9 cellular contexts compared by ENCODE assay signal in the genomic region with DNA sequence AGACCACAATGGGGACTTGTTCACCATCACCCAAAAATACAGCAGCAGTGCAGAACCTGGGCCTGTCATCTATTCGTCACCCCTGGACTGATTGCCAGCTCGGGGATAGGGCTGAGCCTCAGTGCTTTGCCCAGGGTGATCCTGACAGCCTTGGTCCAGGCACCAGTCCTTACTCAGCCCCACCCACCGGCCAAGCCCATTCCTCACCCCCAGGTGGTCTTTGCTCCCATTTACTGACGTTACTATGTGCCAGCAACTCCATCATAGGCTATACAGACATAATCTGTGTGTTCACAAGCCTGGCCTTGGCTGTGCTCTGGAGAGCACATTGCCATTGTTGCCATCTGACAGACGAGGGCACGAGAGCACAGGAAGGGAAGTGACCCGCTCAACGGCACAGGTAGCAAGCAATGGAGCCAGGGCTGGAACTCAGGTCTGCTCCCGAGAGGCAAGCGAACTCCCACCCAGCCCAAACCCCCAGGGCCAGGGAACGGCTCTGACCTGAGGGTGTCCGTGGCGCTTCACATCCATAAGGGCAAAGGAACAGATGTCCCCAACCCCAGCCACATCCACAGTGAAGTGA. TPM values are rescaled to one million over a fixed set of nuclear protein-coding genes. Genes with fewer than 3 reads are reported as not detected.
DNase-seq lines count a peak whose midpoint lies in the region; ATAC-seq and TF ChIP-seq lines count a peak whose summit lies in the region.
"Had no signal": no experiment of that assay in that cellular context is flagged by ENCODE, and none has a peak within 500 bp of the region (broad histone marks: within the 10 kb centered on the region; RNA-seq: fewer than 3 reads in every experiment).

No MANE protein-coding gene starts in this region.

- peak overlapping the region; percentile 57 for H3K4me2 ChIP-seq in OCI-LY1 (ENCODE audit: low read length)

- no peak overlapping the region for H3K27ac ChIP-seq in OCI-LY1 (ENCODE audit: low read depth, low read length, poor library complexity, severe bottlenecking)
- peak overlapping the region; percentile 10 for H3K27ac ChIP-seq in effector memory CD4-positive, alpha-beta T cell (ENCODE audit: insufficient read depth, low read length, poor library complexity, severe bottlenecking)
- H3K27ac ChIP-seq: left lung had no signal

- no peaks in the 10 kb centered on the region for H3K36me3 ChIP-seq in OCI-LY1 (ENCODE audit: insufficient read depth, low read length)
- no peaks in the 10 kb centered on the region for H3K36me3 ChIP-seq in effector memory CD4-positive, alpha-beta T cell (ENCODE audit: control insufficient read depth, insufficient read depth, low read length)
- H3K36me3 ChIP-seq: left lung had no signal

- H3K27me3 ChIP-seq in OCI-LY1 (ENCODE audit: insufficient read depth, low read length) = peaks cover 7% of the 10 kb centered on the region; the same call in 1 of the 2 replicates
- H3K27me3 ChIP-seq in effector memory CD4-positive, alpha-beta T cell (replicated peaks; ENCODE audit: control insufficient read depth, insufficient read depth, low read length, poor library complexity, severe bottlenecking) = peaks cover 2% of the 10 kb centered on the region

- DNase-seq in activated naive CD4-positive, alpha-beta T cell treated with anti-CD3 and anti-CD28 coated beads for 36 hours = no peak
- DNase-seq in activated naive CD4-positive, alpha-beta T cell treated with Interleukin-2 at 50 U/mL for 16 hours = no peak
- DNase-seq in effector memory CD4-positive, alpha-beta T cell = no peak
- DNase-seq in NOMO-1 (lab: John Stamatoyannopoulos, UW; ENCODE audit: unreplicated experiment in 2 of 2) (no peak), AML-193 (lab: John Stamatoyannopoulos, UW) (no peak), cortex of kidney (lab: John Stamatoyannopoulos, UW) (no peak)

- CTCF ChIA-PET in activated naive CD4-positive, alpha-beta T cell treated with anti-CD3 and anti-CD28 coated beads for 36 hours (lab: Charles Lee) = interaction anchor here (0.6 to 4.3 kb wide), 13 partner anchors 7 to 1870 kb away, joined by 3 to 32 read pairs (median 5); no protein-coding TSS in a partner anchor

- no peaks in the 10 kb centered on the region for H3K9me2 ChIP-seq in OCI-LY1 (ENCODE audit: low read depth, low read length)

- H3K9ac ChIP-seq in OCI-LY1 (ENCODE audit: low read length) = peak overlapping the region; percentile 8; the same call in 1 of the 2 replicates

- no peak for ATAC-seq in stimulated activated memory B cell treated with anti-CD40 and anti-IgM and Interleukin-4, amounts not matched to agents 10 μg/mL and 1 μg/mL and 100 μg/mL, for 72 hours

- H3K36me3 Mint-ChIP-seq in activated naive CD4-positive, alpha-beta T cell treated with anti-CD3 and anti-CD28 coated beads for 36 hours (ENCODE audit: low read depth) = no peaks in the 10 kb centered on the region
- H3K36me3 Mint-ChIP-seq in stimulated activated memory B cell treated with anti-CD40 and anti-IgM and Interleukin-4, amounts not matched to agents 10 μg/mL and 1 μg/mL and 100 μg/mL, for 72 hours = no peaks in the 10 kb centered on the region

- intact Hi-C loops in activated naive CD4-positive, alpha-beta T cell treated with anti-CD3 and anti-CD28 coated beads for 36 hours (cut with micrococcal nuclease) = loop anchor here (2.0 kb wide), 1 partner anchor 55 kb away; no protein-coding TSS in a partner anchor

- no peaks in the 10 kb centered on the region for H4K20me1 ChIP-seq in OCI-LY1 (ENCODE audit: insufficient read depth, low read length)

- H3K27ac Mint-ChIP-seq in activated naive CD4-positive, alpha-beta T cell treated with anti-CD3 and anti-CD28 coated beads for 36 hours = no peak overlapping the region
- H3K27ac Mint-ChIP-seq in stimulated activated memory B cell treated with anti-CD40 and anti-IgM and Interleukin-4, amounts not matched to agents 10 μg/mL and 1 μg/mL and 100 μg/mL, for 72 hours = peak overlapping the region; percentile 36

- H3F3A ChIP-seq in OCI-LY1 (ENCODE audit: insufficient read depth, low read length) = no peaks in the 10 kb centered on the region

- H3K9me3 ChIP-seq in OCI-LY1 (ENCODE audit: low read length) = no peaks in the 10 kb centered on the region
- H3K9me3 ChIP-seq in effector memory CD4-positive, alpha-beta T cell (ENCODE audit: control insufficient read depth, low read length) = no peaks in the 10 kb centered on the region
- H3K9me3 ChIP-seq: left lung had no signal

- no peak for TF ChIP-seq CTCF in OCI-LY1 (IDR thresholded peaks at IDR 0.05; ENCODE audit: low read length)

- peak overlapping the region; percentile 51 for H3K4me3 ChIP-seq in OCI-LY1 (ENCODE audit: low read depth, low read length, poor library complexity, severe bottlenecking)
- peak overlapping the region; percentile 20 for H3K4me3 ChIP-seq in effector memory CD4-positive, alpha-beta T cell (ENCODE audit: insufficient read depth, low read depth, low read length, poor library complexity, severe bottlenecking)
- H3K4me3 ChIP-seq: left lung had no signal

- no peaks in the 10 kb centered on the region for H3K9me3 Mint-ChIP-seq in activated naive CD4-positive, alpha-beta T cell treated with anti-CD3 and anti-CD28 coated beads for 36 hours
- H3K9me3 Mint-ChIP-seq in stimulated activated memory B cell treated with anti-CD40 and anti-IgM and Interleukin-4, amounts not matched to agents 10 μg/mL and 1 μg/mL and 100 μg/mL, for 72 hours = no peaks in the 10 kb centered on the region

- peaks cover 55% of the 10 kb centered on the region for H3K4me1 Mint-ChIP-seq in activated naive CD4-positive, alpha-beta T cell treated with anti-CD3 and anti-CD28 coated beads for 36 hours (ENCODE audit: low read depth)
- H3K4me1 Mint-ChIP-seq in stimulated activated memory B cell treated with anti-CD40 and anti-IgM and Interleukin-4, amounts not matched to agents 10 μg/mL and 1 μg/mL and 100 μg/mL, for 72 hours = peaks cover 45% of the 10 kb centered on the region

- H2AFZ ChIP-seq in OCI-LY1 (ENCODE audit: low read length) = no peak overlapping the region

- H3K27me3 Mint-ChIP-seq in activated naive CD4-positive, alpha-beta T cell treated with anti-CD3 and anti-CD28 coated beads for 36 hours (ENCODE audit: low read depth) = peaks cover 7% of the 10 kb centered on the region
- peaks cover 37% of the 10 kb centered on the region for H3K27me3 Mint-ChIP-seq in stimulated activated memory B cell treated with anti-CD40 and anti-IgM and Interleukin-4, amounts not matched to agents 10 μg/mL and 1 μg/mL and 100 μg/mL, for 72 hours

- peak overlapping the region; percentile 72 for H3K4me3 Mint-ChIP-seq in activated naive CD4-positive, alpha-beta T cell treated with anti-CD3 and anti-CD28 coated beads for 36 hours
- peak overlapping the region; percentile 75 for H3K4me3 Mint-ChIP-seq in stimulated activated memory B cell treated with anti-CD40 and anti-IgM and Interleukin-4, amounts not matched to agents 10 μg/mL and 1 μg/mL and 100 μg/mL, for 72 hours

- peaks cover 27% of the 10 kb centered on the region for H3K4me1 ChIP-seq in OCI-LY1 (ENCODE audit: insufficient read depth, low read length, severe bottlenecking)
- peaks cover 58% of the 10 kb centered on the region for H3K4me1 ChIP-seq in effector memory CD4-positive, alpha-beta T cell (ENCODE audit: control insufficient read depth, insufficient read depth, low read length, poor library complexity, severe bottlenecking)

- no peaks in the 10 kb centered on the region for H3K79me2 ChIP-seq in OCI-LY1 (ENCODE audit: insufficient read depth, low read length)

RNA-seq across cellular contexts. Expression of gene ATG9B, which starts 6.8 kb away (rescaled TPM):
- total RNA-seq in activated naive CD4-positive, alpha-beta T cell treated with anti-CD3 and anti-CD28 coated beads for 36 hours = 1 to 10 TPM; 2.8 to 4.0 TPM

RNA-seq across cellular contexts. Expression of gene ABCB8, which starts 10.8 kb away (rescaled TPM):
- 10 to 100 TPM; 41.3 to 47.8 TPM for total RNA-seq in activated naive CD4-positive, alpha-beta T cell treated with anti-CD3 and anti-CD28 coated beads for 36 hours

RNA-seq across cellular contexts. Expression of gene NOS3, which starts 26.6 kb away (rescaled TPM):
- total RNA-seq in activated naive CD4-positive, alpha-beta T cell treated with anti-CD3 and anti-CD28 coated beads for 36 hours = 1 to 10 TPM; 7.1 to 9.2 TPM

RNA-seq across cellular contexts. Expression of gene ASIC3, which starts 30.9 kb away (rescaled TPM):
- total RNA-seq in activated naive CD4-positive, alpha-beta T cell treated with anti-CD3 and anti-CD28 coated beads for 36 hours = 1 to 10 TPM; 6.8 to 7.9 TPM

RNA-seq across cellular contexts. Expression of gene KCNH2, which starts 39.3 kb away (rescaled TPM):
- under 1 TPM; 0.17 to 0.19 TPM for total RNA-seq in activated naive CD4-positive, alpha-beta T cell treated with anti-CD3 and anti-CD28 coated beads for 36 hours
